ENCODE assay signal across 21 cellular contexts in genomic region chr1:109564189-109564878, GRCh38. TPM values are rescaled to one million over a fixed set of nuclear protein-coding genes. Genes with fewer than 3 reads are reported as not detected.
DNase-seq lines count a peak whose midpoint lies in the region; ATAC-seq and TF ChIP-seq lines count a peak whose summit lies in the region.
"Had no signal": no experiment of that assay in that cellular context is flagged by ENCODE, and none has a peak within 500 bp of the region (broad histone marks: within the 10 kb centered on the region; RNA-seq: fewer than 3 reads in every experiment).

No MANE protein-coding gene starts in this region.

- H3K27me3 ChIP-seq in mesendoderm (ENCODE audit: insufficient read depth, low read length, poor library complexity) (no peaks in the 10 kb centered on the region), thymus (ENCODE audit: control insufficient read depth, insufficient read depth) (no peaks in the 10 kb centered on the region), neuronal stem cell (ENCODE audit: control insufficient read depth in 3 of 3, insufficient read depth in 3 of 3, low read depth in 1 of 3, low read length in 3 of 3) (no peaks in the 10 kb centered on the region)
- H3K27me3 ChIP-seq: foreskin keratinocyte, tibial artery had no signal

- H4K91ac ChIP-seq in neuronal stem cell (ENCODE audit: low read depth, low read length, poor library complexity), result no peak overlapping the region

- no peak overlapping the region for H4K8ac ChIP-seq in mesendoderm (ENCODE audit: low read depth, low read length)
- H4K8ac ChIP-seq in neuronal stem cell (ENCODE audit: low read depth, low read length), result no peak overlapping the region

- H2AK5ac ChIP-seq in mesendoderm (ENCODE audit: low read length) (no peak overlapping the region), neuronal stem cell (ENCODE audit: low read depth, low read length) (no peak overlapping the region)

- no peaks in the 10 kb centered on the region for H3K36me3 ChIP-seq in mesendoderm (ENCODE audit: control insufficient read depth, insufficient read depth, low read length)
- no peaks in the 10 kb centered on the region for H3K36me3 ChIP-seq in thymus (ENCODE audit: control insufficient read depth, insufficient read depth)
- H3K36me3 ChIP-seq in neuronal stem cell (replicated peaks in 1 of 2; ENCODE audit: control insufficient read depth in 2 of 2, insufficient read depth in 2 of 2, low read length in 2 of 2), result peaks cover 0 to 2% of the 10 kb centered on the region in 2 donors
- H3K36me3 ChIP-seq: left ventricle myocardium inferior, tibial artery had no signal

- TF ChIP-seq POLR2A in GM18505 (IDR thresholded peaks at IDR 0.05; ENCODE audit: borderline replicate concordance, extremely low read depth, insufficient read depth, insufficient read length), result no peak

- WGBS in mesendoderm (ENCODE audit: extremely low coverage, insufficient coverage, low lambda C conversion rate), result no CpG with 5 or more reads among the region's 7 CpGs
- WGBS in thymus, result 79% methylated on average over 7 of the region's 7 CpGs
- WGBS in neuronal stem cell (ENCODE audit: extremely low coverage in 2 of 2, insufficient read length in 2 of 2, insufficient replicate concordance in 1 of 2), 2 donors, result no CpG with 5 or more reads among the region's 7 CpGs

- no peak overlapping the region for H3K14ac ChIP-seq in neuronal stem cell (ENCODE audit: low read length)

- peaks cover 3% of the 10 kb centered on the region for H3K36me3 Mint-ChIP-seq in activated naive CD4-positive, alpha-beta T cell treated with anti-CD3 and anti-CD28 coated beads, Interleukin-2, amount 50 U/mL, for 24 hours
- no peaks in the 10 kb centered on the region for H3K36me3 Mint-ChIP-seq in activated naive CD4-positive, alpha-beta T cell treated with anti-CD3 and anti-CD28 coated beads, Interleukin-2, amount 50 U/mL, for 72 hours
- peaks cover 1% of the 10 kb centered on the region for H3K36me3 Mint-ChIP-seq in central memory CD8-positive, alpha-beta T cell (ENCODE audit: insufficient read depth)
- H3K36me3 Mint-ChIP-seq: activated naive CD8-positive, alpha-beta T cell had no signal

- H3K4ac ChIP-seq in mesendoderm (ENCODE audit: low read depth, low read length) (no peak overlapping the region), neuronal stem cell (ENCODE audit: low read length) (no peak overlapping the region)

- H3K79me1 ChIP-seq in mesendoderm (ENCODE audit: low read length) (peaks cover 11% of the 10 kb centered on the region), neuronal stem cell (ENCODE audit: low read depth, low read length) (peaks cover 5% of the 10 kb centered on the region)

- no peak overlapping the region for H3K4me3 ChIP-seq in mesendoderm (ENCODE audit: low read length)
- H3K4me3 ChIP-seq in thymus (ENCODE audit: low read length), result no peak overlapping the region
- no peak overlapping the region for H3K4me3 ChIP-seq in neuronal stem cell (ENCODE audit: low read length in 2 of 2)
- H3K4me3 ChIP-seq: left ventricle myocardium inferior, tibial artery had no signal

- H3K27me3 Mint-ChIP-seq in activated naive CD4-positive, alpha-beta T cell treated with anti-CD3 and anti-CD28 coated beads, Interleukin-2, amount 50 U/mL, for 24 hours, result no peaks in the 10 kb centered on the region
- H3K27me3 Mint-ChIP-seq in central memory CD8-positive, alpha-beta T cell, result no peaks in the 10 kb centered on the region
- H3K27me3 Mint-ChIP-seq: activated naive CD8-positive, alpha-beta T cell had no signal

- H2BK12ac ChIP-seq in neuronal stem cell (ENCODE audit: low read length), result no peak overlapping the region

- ATAC-seq in activated naive CD4-positive, alpha-beta T cell treated with anti-CD3 and anti-CD28 coated beads, Interleukin-2, amount 50 U/mL, for 72 hours, result no peak
- no peak for ATAC-seq in central memory CD8-positive, alpha-beta T cell (replicated peaks; ENCODE audit: extremely low read depth, poor library complexity, severe bottlenecking)
- no peak for ATAC-seq in GM18505 (IDR thresholded peaks at IDR 0.05; ENCODE audit: unreplicated experiment)
- ATAC-seq: foreskin keratinocyte had no signal

- peak overlapping the region; percentile 65 for H3K56ac ChIP-seq in mesendoderm (ENCODE audit: low read length)

- H3K18ac ChIP-seq in mesendoderm (ENCODE audit: low read length) (no peak overlapping the region), neuronal stem cell (ENCODE audit: low read length) (no peak overlapping the region)

- H3K4me1 ChIP-seq in mesendoderm (ENCODE audit: control insufficient read depth, low read depth, low read length), result peaks cover 5% of the 10 kb centered on the region
- peaks cover 8% of the 10 kb centered on the region for H3K4me1 ChIP-seq in thymus (ENCODE audit: control insufficient read depth, insufficient read depth, low read length)
- H3K4me1 ChIP-seq in neuronal stem cell (ENCODE audit: control insufficient read depth in 2 of 2, insufficient read depth in 1 of 2, low read depth in 1 of 2, low read length in 2 of 2), result peaks cover 5 to 13% of the 10 kb centered on the region in 2 donors

- no peak overlapping the region for H2BK120ac ChIP-seq in mesendoderm (ENCODE audit: low read depth, low read length)
- H2BK120ac ChIP-seq in neuronal stem cell (ENCODE audit: low read depth, low read length), result no peak overlapping the region

- H2AFZ ChIP-seq in neuronal stem cell (ENCODE audit: low read length), result no peak overlapping the region

- H3K4me1 Mint-ChIP-seq in activated naive CD4-positive, alpha-beta T cell treated with anti-CD3 and anti-CD28 coated beads, Interleukin-2, amount 50 U/mL, for 24 hours, result peaks cover 67% of the 10 kb centered on the region
- peaks cover 75% of the 10 kb centered on the region for H3K4me1 Mint-ChIP-seq in central memory CD8-positive, alpha-beta T cell

- H3K9ac ChIP-seq in mesendoderm (ENCODE audit: low read length) (peak overlapping the region; percentile 2), neuronal stem cell (ENCODE audit: low read depth, low read length, poor library complexity) (no peak overlapping the region)

- peaks cover 60% of the 10 kb centered on the region for H3K79me2 ChIP-seq in mesendoderm (ENCODE audit: control insufficient read depth, insufficient read depth, low read length)

- H3K23ac ChIP-seq in mesendoderm (ENCODE audit: low read length) (no peak overlapping the region), neuronal stem cell (ENCODE audit: low read depth, low read length, poor library complexity) (no peak overlapping the region)

- H4K5ac ChIP-seq in mesendoderm (ENCODE audit: low read length), result no peak overlapping the region

- peak overlapping the region; percentile 34 for H3K4me3 Mint-ChIP-seq in activated naive CD4-positive, alpha-beta T cell treated with anti-CD3 and anti-CD28 coated beads, Interleukin-2, amount 50 U/mL, for 24 hours
- no peak overlapping the region for H3K4me3 Mint-ChIP-seq in central memory CD8-positive, alpha-beta T cell
- H3K4me3 Mint-ChIP-seq: activated naive CD8-positive, alpha-beta T cell had no signal

- peak overlapping the region; percentile 17 for H3K27ac ChIP-seq in mesendoderm (ENCODE audit: low read depth, low read length)
- H3K27ac ChIP-seq in thymus (ENCODE audit: low read depth), result peak overlapping the region; percentile 6
- no peak overlapping the region for H3K27ac ChIP-seq in neuronal stem cell (replicated peaks; ENCODE audit: low read length)
- H3K27ac ChIP-seq: foreskin keratinocyte, left ventricle myocardium inferior, tibial artery had no signal

- DNase-seq in activated naive CD4-positive, alpha-beta T cell treated with anti-CD3 and anti-CD28 coated beads, Interleukin-2, amount 50 U/mL, for 72 hours (ENCODE audit: low spot score in 2 of 2), result no peak
- DNase-seq in central memory CD8-positive, alpha-beta T cell (ENCODE audit: low spot score in 2 of 2), result no peak
- DNase-seq in mesendoderm (peak; percentile 86), neuronal stem cell (ENCODE audit: low spot score) (no peak), HCEC 1CT (no peak)
- DNase-seq: activated CD4-positive, alpha-beta T cell treated with anti-CD3 and anti-CD28 coated beads, Interleukin-2, amount 50 U/mL, for 48 hours; activated T-cell treated with anti-CD3 and anti-CD28 coated beads, Interleukin-2, amount 50 U/mL, for 1 hour; C1 segment of cervical spinal cord; cortex of kidney; foreskin keratinocyte; left ventricle myocardium inferior; NCI-H1436 treated with DMSO at 0.1 percent for 48 hours; NCI-H2227 treated with DMSO at 0.1 percent for 48 hours; stimulated activated CD4-positive, alpha-beta T cell treated with anti-CD3 and anti-CD28 coated beads, Interleukin-12 subunit alpha, Interleukin-12 subunit beta, amount 100 ng/mL, for 4 hours; tibial artery had no signal

- no peak overlapping the region for H2BK5ac ChIP-seq in mesendoderm (ENCODE audit: low read length)
- no peak overlapping the region for H2BK5ac ChIP-seq in neuronal stem cell (ENCODE audit: low read length)

- no peak overlapping the region for H3K4me2 ChIP-seq in mesendoderm (ENCODE audit: low read length)
- H3K4me2 ChIP-seq in neuronal stem cell (ENCODE audit: insufficient read depth, low read length, poor library complexity, severe bottlenecking), result no peak overlapping the region

- no peak overlapping the region for H2BK15ac ChIP-seq in mesendoderm (replicated peaks; ENCODE audit: low read depth)
- H2BK15ac ChIP-seq in neuronal stem cell (ENCODE audit: low read length), result no peak overlapping the region

- H3K9me3 ChIP-seq in thymus (ENCODE audit: control insufficient read depth) (no peaks in the 10 kb centered on the region), neuronal stem cell (replicated peaks in 1 of 2; ENCODE audit: control insufficient read depth in 2 of 2, insufficient read depth in 1 of 2, low read depth in 1 of 2, low read length in 2 of 2) (no peaks in the 10 kb centered on the region)
- H3K9me3 ChIP-seq: left ventricle myocardium inferior, tibial artery had no signal

- peak overlapping the region; percentile 86 for H3K27ac Mint-ChIP-seq in activated naive CD4-positive, alpha-beta T cell treated with anti-CD3 and anti-CD28 coated beads, Interleukin-2, amount 50 U/mL, for 24 hours
- H3K27ac Mint-ChIP-seq in activated naive CD4-positive, alpha-beta T cell treated with anti-CD3 and anti-CD28 coated beads, Interleukin-2, amount 50 U/mL, for 72 hours, result no peak overlapping the region
- H3K27ac Mint-ChIP-seq in central memory CD8-positive, alpha-beta T cell (ENCODE audit: low read depth), result peak overlapping the region; percentile 69
- H3K27ac Mint-ChIP-seq: activated naive CD8-positive, alpha-beta T cell had no signal

- H3K9me3 Mint-ChIP-seq in activated naive CD4-positive, alpha-beta T cell treated with anti-CD3 and anti-CD28 coated beads, Interleukin-2, amount 50 U/mL, for 24 hours, result no peaks in the 10 kb centered on the region
- H3K9me3 Mint-ChIP-seq in activated naive CD4-positive, alpha-beta T cell treated with anti-CD3 and anti-CD28 coated beads, Interleukin-2, amount 50 U/mL, for 72 hours, result no peaks in the 10 kb centered on the region
- H3K9me3 Mint-ChIP-seq in central memory CD8-positive, alpha-beta T cell, result no peaks in the 10 kb centered on the region

RNA-seq across cellular contexts. Expression of gene GNAI3, which starts 15.9 kb away (rescaled TPM):
- 10 to 100 TPM in 1 of 2 donors, 1 to 10 TPM in 1; 8.9 to 10.1 TPM for total RNA-seq in activated naive CD4-positive, alpha-beta T cell treated with anti-CD3 and anti-CD28 coated beads, Interleukin-2, amount 50 U/mL, for 72 hours
- polyA plus RNA-seq in mesendoderm (2013, experiment 1 of 2), result 6.2 TPM
- polyA plus RNA-seq in mesendoderm (2013, experiment 2 of 2), result 6.5 TPM
- polyA plus RNA-seq in thymus, result 4.7 TPM
- polyA plus RNA-seq in neuronal stem cell (2013, experiment 1 of 2), result 4.9 TPM
- 4.6 TPM for polyA plus RNA-seq in neuronal stem cell (2013, experiment 2 of 2)

RNA-seq across cellular contexts. Expression of gene GPR61, which starts 24.7 kb away (rescaled TPM):
- under 1 TPM in 1 of 2 donors, not detected in 1; 0.57 TPM for total RNA-seq in activated naive CD4-positive, alpha-beta T cell treated with anti-CD3 and anti-CD28 coated beads, Interleukin-2, amount 50 U/mL, for 72 hours
- polyA plus RNA-seq in mesendoderm (2013, experiment 1 of 2), result 0.10 TPM
- polyA plus RNA-seq in mesendoderm (2013, experiment 2 of 2), result 0.08 TPM
- polyA plus RNA-seq in thymus, result 0.07 TPM
- polyA plus RNA-seq in neuronal stem cell (2013, experiment 1 of 2), result 0.28 TPM
- polyA plus RNA-seq in neuronal stem cell (2013, experiment 2 of 2), result 0.17 TPM
- total RNA-seq: A673, M059J had no signal
- polyA plus RNA-seq: foreskin keratinocyte had no signal

RNA-seq across cellular contexts. Expression of gene AMIGO1, which starts 54.8 kb away (rescaled TPM):
- 1 to 10 TPM in 1 of 2 donors, under 1 TPM in 1; 0.97 to 1.3 TPM for total RNA-seq in activated naive CD4-positive, alpha-beta T cell treated with anti-CD3 and anti-CD28 coated beads, Interleukin-2, amount 50 U/mL, for 72 hours
- polyA plus RNA-seq in mesendoderm (2013, experiment 1 of 2), result 0.56 TPM
- 0.48 TPM for polyA plus RNA-seq in mesendoderm (2013, experiment 2 of 2)
- polyA plus RNA-seq in thymus, result 2.3 TPM
- 4.8 TPM for polyA plus RNA-seq in neuronal stem cell (2013, experiment 1 of 2)
- polyA plus RNA-seq in neuronal stem cell (2013, experiment 2 of 2), result 4.9 TPM

RNA-seq across cellular contexts. Expression of gene GNAT2, which starts 55.1 kb away (rescaled TPM):
- total RNA-seq in activated naive CD4-positive, alpha-beta T cell treated with anti-CD3 and anti-CD28 coated beads, Interleukin-2, amount 50 U/mL, for 72 hours, result under 1 TPM in 1 of 2 donors, not detected in 1; 0.34 TPM
- 0.13 TPM for polyA plus RNA-seq in mesendoderm (2013, experiment 1 of 2)
- polyA plus RNA-seq in mesendoderm (2013, experiment 2 of 2), result 0.25 TPM
- polyA plus RNA-seq in thymus, result 0.05 TPM
- not detected for polyA plus RNA-seq in neuronal stem cell (2013, experiment 1 of 2)
- not detected for polyA plus RNA-seq in neuronal stem cell (2013, experiment 2 of 2)
- total RNA-seq: A673, foreskin keratinocyte, left ventricle myocardium inferior had no signal

RNA-seq across cellular contexts. Expression of gene AMPD2, which starts 55.3 kb away (rescaled TPM):
- total RNA-seq in activated naive CD4-positive, alpha-beta T cell treated with anti-CD3 and anti-CD28 coated beads, Interleukin-2, amount 50 U/mL, for 72 hours, result 100 to 1,000 TPM in 1 of 2 donors, 10 to 100 TPM in 1; 91.5 to 113 TPM
- 26.9 TPM for polyA plus RNA-seq in mesendoderm (2013, experiment 1 of 2)
- 26.2 TPM for polyA plus RNA-seq in mesendoderm (2013, experiment 2 of 2)
- polyA plus RNA-seq in thymus, result 32.8 TPM
- polyA plus RNA-seq in neuronal stem cell (2013, experiment 1 of 2), result 36.2 TPM
- 34.6 TPM for polyA plus RNA-seq in neuronal stem cell (2013, experiment 2 of 2)

Comparison
In these comparisons a context has a peak if more than half of its experiments do, and no peak if none do; other contexts are left out.
1. H3K27ac Mint-ChIP-seq: peak in activated naive CD4-positive, alpha-beta T cell treated with anti-CD3 and anti-CD28 coated beads, Interleukin-2, amount 50 U/mL, for 24 hours (single experiment) and central memory CD8-positive, alpha-beta T cell (single experiment); none in activated naive CD4-positive, alpha-beta T cell treated with anti-CD3 and anti-CD28 coated beads, Interleukin-2, amount 50 U/mL, for 72 hours (0 of 2).